ENCODE assay signal across 8 cellular contexts in genomic region chr6:54717849-54718455, GRCh38.
DNase-seq lines count a peak whose midpoint lies in the region; FAIRE-seq and TF ChIP-seq lines count a peak whose summit lies in the region.

No MANE protein-coding gene starts in this region.

- in situ Hi-C loops in SK-MEL-5 (cut with HindIII; ENCODE audit: low pct_unique_long_range_greater_than_20kb, low sequenced_read_pairs) = no loop called here

- FAIRE-seq in H54 (lab: Jason Lieb, UNC) = peak; percentile 95

- TF ChIP-seq POLR2A in H54 (IDR thresholded peaks at IDR 0.05; ENCODE audit: low read depth, low read length) = no peak

- DNase-seq in NCI-H2227 (lab: John Stamatoyannopoulos, UW; ENCODE audit: unreplicated experiment) (peak; percentile 27), NCI-H2227 treated with DMSO at 0.1 percent for 48 hours (lab: John Stamatoyannopoulos, UW) (no peak), H54 (ENCODE audit: insufficient read length, low spot score) (peak; percentile 5), LHCN-M2 (ENCODE audit: low read depth) (peak; percentile 21), SK-MEL-5 (ENCODE audit: low read depth, low spot score) (peak; percentile 70), astrocyte of the hippocampus (ENCODE audit: low read depth, low spot score) (peak; percentile 65), inferior parietal cortex (ENCODE audit: extremely low spot score) (peak; percentile 83)
- DNase-seq in stimulated activated CD4-positive, alpha-beta T cell treated with anti-CD3 and anti-CD28 coated beads, Interleukin-2, amount 100 ng/mL, for 48 hours = peak; percentile 46 to 60
